ENCODE assay signal across 8 cellular contexts in genomic region chr2:216666461-216667233, GRCh38. TPM values are rescaled to one million over a fixed set of nuclear protein-coding genes. Genes with fewer than 3 reads are reported as not detected.
DNase-seq lines count a peak whose midpoint lies in the region; ATAC-seq and TF ChIP-seq lines count a peak whose summit lies in the region.

No MANE protein-coding gene starts in this region.

- H3K9me3 ChIP-seq in liver (ENCODE audit: control insufficient read depth in 4 of 4, low read length in 3 of 4) = no peaks in the 10 kb centered on the region

- no peak overlapping the region for H3K27ac Mint-ChIP-seq in activated CD4-positive, alpha-beta T cell treated with anti-CD3 and anti-CD28 coated beads, Interleukin-2, amount 10 ng/mL, durations not matched to agents 24 days and 14 days

- TF ChIP-seq RAD21 in liver (IDR thresholded peaks at IDR 0.05) = peak; percentile 98

- H3K4me3 Mint-ChIP-seq in activated CD4-positive, alpha-beta T cell treated with anti-CD3 and anti-CD28 coated beads, Interleukin-2, amount 10 ng/mL, durations not matched to agents 24 days and 14 days = no peak overlapping the region

- H3K4me1 ChIP-seq in liver (ENCODE audit: control insufficient read depth in 4 of 4, insufficient read depth in 4 of 4, low read length in 3 of 4) = peaks cover 0 to 18% (median 12%) of the 10 kb centered on the region in 4 donors

- peaks cover 0 to 8% (median 3%) of the 10 kb centered on the region in 4 donors for H3K36me3 ChIP-seq in liver (ENCODE audit: control insufficient read depth in 4 of 4, insufficient read depth in 3 of 4, low read depth in 1 of 4, low read length in 3 of 4)

- ATAC-seq in GM18867 (IDR thresholded peaks at IDR 0.05; ENCODE audit: unreplicated experiment) (peak; percentile 84), HG03342 (IDR thresholded peaks at IDR 0.05; ENCODE audit: unreplicated experiment) (peak; percentile 77)

- peak; percentile 99 for TF ChIP-seq CTCF in liver (IDR thresholded peaks at IDR 0.05; ENCODE audit: low read depth, low read length, missing input control)

- H3K36me3 Mint-ChIP-seq in activated CD4-positive, alpha-beta T cell treated with anti-CD3 and anti-CD28 coated beads, Interleukin-2, amount 10 ng/mL, durations not matched to agents 24 days and 14 days (ENCODE audit: low read depth) = no peaks in the 10 kb centered on the region

- DNase-seq in AG08395 (ENCODE audit: low spot score) (peak; percentile 68), NCI-H510A (lab: John Stamatoyannopoulos, UW) (peak; percentile 20), dedifferentiated amniotic fluid mesenchymal stem cell (ENCODE audit: extremely low spot score) (peak; percentile 58)
- peak; percentile 92 for DNase-seq in activated CD4-positive, alpha-beta T cell treated with anti-CD3 and anti-CD28 coated beads, Interleukin-2, amount 10 ng/mL, durations not matched to agents 24 days and 14 days
- DNase-seq in stimulated activated CD8-positive, alpha-beta memory T cell treated with anti-CD3 and anti-CD28 coated beads, Interleukin-12 subunit alpha, Interleukin-12 subunit beta, amount 100 ng/mL, for 4 hours (ENCODE audit: low read depth) = peak; percentile 33

- intact Hi-C loops in activated CD4-positive, alpha-beta T cell treated with anti-CD3 and anti-CD28 coated beads, Interleukin-2, amount 10 ng/mL, durations not matched to agents 24 days and 14 days (cut with micrococcal nuclease) = loop anchor here (1.0 kb wide), 1 partner anchor 147 kb away; no protein-coding TSS in a partner anchor

- no peak overlapping the region for H3K4me3 ChIP-seq in liver (ENCODE audit: low read depth in 1 of 3, low read length in 3 of 3)

- no peak overlapping the region for H3K9ac ChIP-seq in liver (ENCODE audit: low read depth in 1 of 2, low read length in 2 of 2)

- H3K27ac ChIP-seq in liver (ENCODE audit: low read depth in 1 of 2, low read length in 2 of 2) = no peak overlapping the region

- peaks cover 9% of the 10 kb centered on the region for H3K27me3 Mint-ChIP-seq in activated CD4-positive, alpha-beta T cell treated with anti-CD3 and anti-CD28 coated beads, Interleukin-2, amount 10 ng/mL, durations not matched to agents 24 days and 14 days

- peaks cover 2% of the 10 kb centered on the region for H3K4me1 Mint-ChIP-seq in activated CD4-positive, alpha-beta T cell treated with anti-CD3 and anti-CD28 coated beads, Interleukin-2, amount 10 ng/mL, durations not matched to agents 24 days and 14 days

- H3K9me3 Mint-ChIP-seq in activated CD4-positive, alpha-beta T cell treated with anti-CD3 and anti-CD28 coated beads, Interleukin-2, amount 10 ng/mL, durations not matched to agents 24 days and 14 days = no peaks in the 10 kb centered on the region

- 17% methylated on average over 9 of the region's 9 CpGs for WGBS in liver

- H3K27me3 ChIP-seq in liver (ENCODE audit: control insufficient read depth in 4 of 4, insufficient read depth in 4 of 4, low read length in 3 of 4) = no peaks in the 10 kb centered on the region

TF ChIP-seq in liver, 16 proteins besides CTCF, POLR2A, EP300 and RAD21:
- no peak for TF ChIP-seq FOXA2 (IDR thresholded peaks at IDR 0.05)
- TF ChIP-seq HNF4A (conservative IDR thresholded peaks at IDR 0.05) = peak in 1 of 2 donors; percentile 7
TF ChIP-seq in liver: peak in this region for 1.

RNA-seq across cellular contexts. Expression of gene IGFBP5, which starts 28.7 kb away (rescaled TPM):
- total RNA-seq in activated CD4-positive, alpha-beta T cell treated with anti-CD3 and anti-CD28 coated beads, Interleukin-2, amount 10 ng/mL, durations not matched to agents 24 days and 14 days = not detected in 2 replicates
- 10 to 100 TPM in 1 of 2 donors, 1 to 10 TPM in 1; 2.3 to 43.4 TPM for total RNA-seq in liver
- polyA plus RNA-seq in liver = 10 to 100 TPM; 13.0 to 15.7 TPM

RNA-seq across cellular contexts. Expression of gene IGFBP2, which starts 33.4 kb away (rescaled TPM):
- 33.5 and 42.4 TPM in 2 replicates for total RNA-seq in activated CD4-positive, alpha-beta T cell treated with anti-CD3 and anti-CD28 coated beads, Interleukin-2, amount 10 ng/mL, durations not matched to agents 24 days and 14 days
- total RNA-seq in liver = 100 to 1,000 TPM in 1 of 2 donors, 10 to 100 TPM in 1; 88.8 to 242 TPM
- 1,000 to 10,000 TPM in 1 of 2 donors, 100 to 1,000 TPM in 1; 462 to 1,119 TPM for polyA plus RNA-seq in liver

Comparison
In these comparisons a context has a peak if more than half of its experiments do, and no peak if none do; other contexts are left out.
1. DNase-seq: peak in every context shown above with its lines; median percentile 92 in activated CD4-positive, alpha-beta T cell treated with anti-CD3 and anti-CD28 coated beads, Interleukin-2, amount 10 ng/mL, durations not matched to agents 24 days and 14 days; 68 in AG08395; 58 in dedifferentiated amniotic fluid mesenchymal stem cell; 33 in stimulated activated CD8-positive, alpha-beta memory T cell treated with anti-CD3 and anti-CD28 coated beads, Interleukin-12 subunit alpha, Interleukin-12 subunit beta, amount 100 ng/mL, for 4 hours; 20 in NCI-H510A.